1 cellular context compared by ENCODE assay signal in genomic region chr16:30844346-30844670, GRCh38.
TF ChIP-seq lines count a peak whose summit lies in the region.

No MANE protein-coding gene starts in this region.

TF ChIP-seq in K562, 482 proteins besides CTCF, POLR2A, EP300 and RAD21:
- no peak for TF ChIP-seq ZNF347 (CRISPR knock-in tag; IDR thresholded peaks at IDR 0.05; ENCODE audit: low read depth)
- 0 out of 2 replicates have a peak, but pooled peaks have one; percentile 18 for TF ChIP-seq ZNF384 (IDR thresholded peaks at IDR 0.05; ENCODE audit: low read depth, low read length)
- TF ChIP-seq CHD4 (IDR thresholded peaks at IDR 0.05; ENCODE audit: insufficient read depth, insufficient replicate concordance, low read depth, low read length, poor library complexity, severe bottlenecking) = no peak
- 0 out of 2 replicates have a peak, but pooled peaks have one; percentile 41 for TF ChIP-seq ZFX (CRISPR knock-in tag; IDR thresholded peaks at IDR 0.05)
- TF ChIP-seq CBFA2T2 (conservative IDR thresholded peaks at IDR 0.05) = 0 out of 2 replicates have a peak, but pooled peaks have one; percentile 9
- 0 out of 2 replicates have a peak, but pooled peaks have one; percentile 15 for TF ChIP-seq DIDO1 (tag; IDR thresholded peaks at IDR 0.05; ENCODE audit: low read depth)
- TF ChIP-seq TAL1 (IDR thresholded peaks at IDR 0.05) = 0 out of 2 replicates have a peak, but pooled peaks have one; percentile 5
